7 cellular contexts compared by ENCODE assay signal in genomic region chr2:54574107-54574859, GRCh38.
DNase-seq lines count a peak whose midpoint lies in the region; ATAC-seq and TF ChIP-seq lines count a peak whose summit lies in the region.

No MANE protein-coding gene starts in this region.

- H3K36me3 Mint-ChIP-seq in T-helper 2 cell treated with Interferon-gamma antibody and Interleukin-4, amounts not matched to agents 5 μg/mL and 100 μg/mL, for 36 hours (ENCODE audit: low read depth): peaks cover 31% of the 10 kb centered on the region
- H3K36me3 Mint-ChIP-seq in naive thymus-derived CD4-positive, alpha-beta T cell: peaks cover 8 to 28% (median 10%) of the 10 kb centered on the region in 5 donors

- no peaks in the 10 kb centered on the region for H3K9me3 ChIP-seq in naive thymus-derived CD4-positive, alpha-beta T cell (ENCODE audit: control insufficient read depth in 2 of 3, low read length in 3 of 3)
- no peaks in the 10 kb centered on the region for H3K9me3 ChIP-seq in tibial artery

- peak overlapping the region; percentile 95 for H3K27ac ChIP-seq in naive thymus-derived CD4-positive, alpha-beta T cell (ENCODE audit: low read depth, low read length)
- H3K27ac ChIP-seq in tibial artery: peak overlapping the region in 1 of 2 donors; percentile 4

- no peaks in the 10 kb centered on the region for H3K9me3 Mint-ChIP-seq in T-helper 2 cell treated with Interferon-gamma antibody and Interleukin-4, amounts not matched to agents 5 μg/mL and 100 μg/mL, for 36 hours
- peaks cover 0 to 7% (median 0%) of the 10 kb centered on the region in 11 donors for H3K9me3 Mint-ChIP-seq in naive thymus-derived CD4-positive, alpha-beta T cell

- CTCF ChIA-PET in naive thymus-derived CD4-positive, alpha-beta T cell (lab: Charles Lee): interaction anchor here (0.7 to 2.1 kb wide), 11 partner anchors 10 to 130 kb away, joined by 3 to 23 read pairs (median 4); no protein-coding TSS in a partner anchor

- peak overlapping the region; percentile 82 for H3K4me3 Mint-ChIP-seq in T-helper 2 cell treated with Interferon-gamma antibody and Interleukin-4, amounts not matched to agents 5 μg/mL and 100 μg/mL, for 36 hours
- peak overlapping the region; percentile 72 to 94 (median 90) for H3K4me3 Mint-ChIP-seq in naive thymus-derived CD4-positive, alpha-beta T cell

- POLR2A ChIA-PET in naive thymus-derived CD4-positive, alpha-beta T cell (lab: Charles Lee): interaction anchor here (0.6 to 12.1 kb wide), 11 partner anchors 8 to 1043 kb away, joined by 3 to 276 read pairs (median 5); partner anchors contain the start of gene PPP4R3B

- peaks cover 91% of the 10 kb centered on the region for H3K4me1 Mint-ChIP-seq in T-helper 2 cell treated with Interferon-gamma antibody and Interleukin-4, amounts not matched to agents 5 μg/mL and 100 μg/mL, for 36 hours (ENCODE audit: low read depth)
- H3K4me1 Mint-ChIP-seq in naive thymus-derived CD4-positive, alpha-beta T cell: peaks cover 73 to 100% (median 99%) of the 10 kb centered on the region in 7 donors

- H3K36me3 ChIP-seq in naive thymus-derived CD4-positive, alpha-beta T cell (ENCODE audit: control insufficient read depth in 2 of 3, insufficient read depth in 3 of 3, low read length in 3 of 3): no peaks in the 10 kb centered on the region
- no peaks in the 10 kb centered on the region for H3K36me3 ChIP-seq in tibial artery

- no peaks in the 10 kb centered on the region for H3K27me3 Mint-ChIP-seq in T-helper 2 cell treated with Interferon-gamma antibody and Interleukin-4, amounts not matched to agents 5 μg/mL and 100 μg/mL, for 36 hours (ENCODE audit: low read depth)
- no peaks in the 10 kb centered on the region for H3K27me3 Mint-ChIP-seq in naive thymus-derived CD4-positive, alpha-beta T cell

- peak overlapping the region; percentile 58 for H3K4me3 ChIP-seq in naive thymus-derived CD4-positive, alpha-beta T cell (ENCODE audit: low read length)
- no peak overlapping the region for H3K4me3 ChIP-seq in tibial artery

- peak; percentile 22 for ATAC-seq in GM19328 (IDR thresholded peaks at IDR 0.05; ENCODE audit: unreplicated experiment)
- ATAC-seq in HG03442 (IDR thresholded peaks at IDR 0.05; ENCODE audit: unreplicated experiment): peak; percentile 48
- ATAC-seq in naive thymus-derived CD4-positive, alpha-beta T cell: peak; percentile 89

- peak overlapping the region; percentile 92 for H3K27ac Mint-ChIP-seq in T-helper 2 cell treated with Interferon-gamma antibody and Interleukin-4, amounts not matched to agents 5 μg/mL and 100 μg/mL, for 36 hours
- H3K27ac Mint-ChIP-seq in naive thymus-derived CD4-positive, alpha-beta T cell: peak overlapping the region; percentile 90 to 99 (median 97)

- DNase-seq in T-helper 2 cell treated with Interferon-gamma antibody and Interleukin-4, amounts not matched to agents 5 μg/mL and 100 μg/mL, for 36 hours (ENCODE audit: low spot score): peak; percentile 84
- DNase-seq in central memory CD4-positive, alpha-beta T cell: peak; percentile 89
- DNase-seq in naive thymus-derived CD4-positive, alpha-beta T cell: peak; percentile 48 to 94 (median 85)
- DNase-seq in tibial artery: no peak
- no peak for DNase-seq in GOT3 (lab: John Stamatoyannopoulos, UW)

- H3K27me3 ChIP-seq in naive thymus-derived CD4-positive, alpha-beta T cell (ENCODE audit: control insufficient read depth in 2 of 2, insufficient read depth in 2 of 2, low read length in 2 of 2): no peaks in the 10 kb centered on the region
- no peaks in the 10 kb centered on the region for H3K27me3 ChIP-seq in tibial artery

- peaks cover 98 to 99% of the 10 kb centered on the region in 2 donors for H3K4me1 ChIP-seq in naive thymus-derived CD4-positive, alpha-beta T cell (ENCODE audit: control insufficient read depth in 2 of 2, insufficient read depth in 2 of 2, low read length in 2 of 2)
- peaks cover 0 to 86% (median 72%) of the 10 kb centered on the region in 4 donors for H3K4me1 ChIP-seq in tibial artery

- intact Hi-C loops in naive thymus-derived CD4-positive, alpha-beta T cell (cut with micrococcal nuclease): loop anchor here (1.0 to 10.0 kb wide), 15 partner anchors 14 to 1043 kb away; partner anchors contain the start of genes EML6 (in 2 of the 2), PPP4R3B (in 2 of the 2), ASB3 (in 1 of the 2) and CLHC1 (in 1 of the 2)
- intact Hi-C loops in tibial artery (cut with DNase I; ENCODE audit: low total_unique reads): no loop called here

- TF ChIP-seq CTCF in tibial artery (IDR thresholded peaks at IDR 0.05): no peak

Comparison
In these comparisons a context has a peak if more than half of its experiments do, and no peak if none do; other contexts are left out.
1. ATAC-seq: peak in every context shown above with its lines; median percentile 89 in naive thymus-derived CD4-positive, alpha-beta T cell; 48 in HG03442; 22 in GM19328.
2. DNase-seq: peak in T-helper 2 cell treated with Interferon-gamma antibody and Interleukin-4, amounts not matched to agents 5 μg/mL and 100 μg/mL, for 36 hours (single experiment), central memory CD4-positive, alpha-beta T cell (single experiment) and naive thymus-derived CD4-positive, alpha-beta T cell (9 of 9); none in tibial artery (0 of 2) and GOT3 (single experiment).